ENCODE assay signal across 8 cellular contexts in genomic region chr11:72725731-72726042, GRCh38. TPM values are rescaled to one million over a fixed set of nuclear protein-coding genes. Genes with fewer than 3 reads are reported as not detected.
DNase-seq lines count a peak whose midpoint lies in the region; ATAC-seq and TF ChIP-seq lines count a peak whose summit lies in the region.

No MANE protein-coding gene starts in this region.

- no peak overlapping the region for H3K4me2 ChIP-seq in mammary epithelial cell (ENCODE audit: insufficient read depth, low read depth, low read length)

- no TSS peak for BruUV-seq in mammary epithelial cell (replicated peaks; lab: Mats Ljungman, UMichigan)

- H3K4me1 ChIP-seq in neutrophil (ENCODE audit: control insufficient read depth in 1 of 2, insufficient read depth in 1 of 2, low read depth in 1 of 2, low read length in 1 of 2) (peaks cover 96 to 100% of the 10 kb centered on the region in 2 experiments), Peyer's patch (peaks cover 7 to 26% (median 16%) of the 10 kb centered on the region in 4 donors), mammary epithelial cell (ENCODE audit: insufficient read depth, low read length) (peaks cover 28% of the 10 kb centered on the region)

- H3K4me1 Mint-ChIP-seq in activated CD4-positive, alpha-beta T cell treated with anti-CD3 and anti-CD28 coated beads, Interleukin-2, amount 10 ng/mL, durations not matched to agents 24 days and 14 days: peaks cover 31% of the 10 kb centered on the region
- peaks cover 44% of the 10 kb centered on the region for H3K4me1 Mint-ChIP-seq in HFFc6 (ENCODE audit: low read depth)
- peaks cover 46% of the 10 kb centered on the region for H3K4me1 Mint-ChIP-seq in central memory CD8-positive, alpha-beta T cell

- H3K4me3 ChIP-seq in neutrophil (ENCODE audit: low read depth in 1 of 2, low read length in 1 of 2) (peak overlapping the region; percentile 29 to 36), Peyer's patch (no peak overlapping the region), mammary epithelial cell (replicated peaks in 1 of 3; ENCODE audit: insufficient read depth in 1 of 3, low read depth in 2 of 3, low read length in 3 of 3) (no peak overlapping the region)

- H3K36me3 ChIP-seq in neutrophil (peaks cover 91% of the 10 kb centered on the region), Peyer's patch (no peaks in the 10 kb centered on the region), mammary epithelial cell (ENCODE audit: insufficient read depth, low read length) (no peaks in the 10 kb centered on the region)

- H3K4me3 Mint-ChIP-seq in activated CD4-positive, alpha-beta T cell treated with anti-CD3 and anti-CD28 coated beads, Interleukin-2, amount 10 ng/mL, durations not matched to agents 24 days and 14 days: no peak overlapping the region
- no peak overlapping the region for H3K4me3 Mint-ChIP-seq in HFFc6
- peak overlapping the region; percentile 69 for H3K4me3 Mint-ChIP-seq in central memory CD8-positive, alpha-beta T cell

- peaks cover 31% of the 10 kb centered on the region for H3K79me2 ChIP-seq in mammary epithelial cell (ENCODE audit: insufficient read depth, low read length)

- H3K9me3 ChIP-seq in neutrophil (no peaks in the 10 kb centered on the region), Peyer's patch (no peaks in the 10 kb centered on the region), mammary epithelial cell (replicated peaks; ENCODE audit: insufficient read depth, low read length) (no peaks in the 10 kb centered on the region)

- DNase-seq in activated CD4-positive, alpha-beta T cell treated with anti-CD3 and anti-CD28 coated beads, Interleukin-2, amount 10 ng/mL, durations not matched to agents 24 days and 14 days: no peak
- no peak for DNase-seq in activated CD4-positive, alpha-beta T cell treated with anti-CD3 and anti-CD28 coated beads, Interleukin-2, amount 50 U/mL, for 4 hours
- no peak for DNase-seq in HFFc6
- DNase-seq in central memory CD8-positive, alpha-beta T cell (ENCODE audit: low spot score in 2 of 2): no peak
- no peak for DNase-seq in NCI-H345 (lab: John Stamatoyannopoulos, UW)
- DNase-seq in Peyer's patch: no peak
- DNase-seq in mammary epithelial cell: no peak

- no peaks in the 10 kb centered on the region for H3K27me3 Mint-ChIP-seq in activated CD4-positive, alpha-beta T cell treated with anti-CD3 and anti-CD28 coated beads, Interleukin-2, amount 10 ng/mL, durations not matched to agents 24 days and 14 days
- no peaks in the 10 kb centered on the region for H3K27me3 Mint-ChIP-seq in HFFc6 (ENCODE audit: insufficient read depth)
- no peaks in the 10 kb centered on the region for H3K27me3 Mint-ChIP-seq in central memory CD8-positive, alpha-beta T cell

- no peaks in the 10 kb centered on the region for H4K20me1 ChIP-seq in mammary epithelial cell (ENCODE audit: insufficient read depth, low read length)

- H3K9ac ChIP-seq in mammary epithelial cell (ENCODE audit: insufficient read depth, low read length): no peak overlapping the region

- no peak for TF ChIP-seq CTCF in HFFc6 (IDR thresholded peaks at IDR 0.05)
- TF ChIP-seq CTCF in neutrophil (IDR thresholded peaks at IDR 0.05): no peak
- no peak for TF ChIP-seq CTCF in Peyer's patch (IDR thresholded peaks at IDR 0.05)
- TF ChIP-seq CTCF in mammary epithelial cell (conservative IDR thresholded peaks at IDR 0.05 in 1 of 2, IDR thresholded peaks at IDR 0.05 in 1 of 2; ENCODE audit: extremely low read depth in 1 of 2, insufficient read depth in 1 of 2, low read depth in 1 of 2, low read length in 2 of 2): no peak

- 95% methylated on average over 4 of the region's 4 CpGs for WGBS in mammary epithelial cell (ENCODE audit: low coverage, missing lambda C conversion rate)

- H3K9me3 Mint-ChIP-seq in activated CD4-positive, alpha-beta T cell treated with anti-CD3 and anti-CD28 coated beads, Interleukin-2, amount 10 ng/mL, durations not matched to agents 24 days and 14 days: no peaks in the 10 kb centered on the region
- H3K9me3 Mint-ChIP-seq in HFFc6: no peaks in the 10 kb centered on the region
- no peaks in the 10 kb centered on the region for H3K9me3 Mint-ChIP-seq in central memory CD8-positive, alpha-beta T cell

- peaks cover 11% of the 10 kb centered on the region for H3K36me3 Mint-ChIP-seq in activated CD4-positive, alpha-beta T cell treated with anti-CD3 and anti-CD28 coated beads, Interleukin-2, amount 10 ng/mL, durations not matched to agents 24 days and 14 days (ENCODE audit: low read depth)
- peaks cover 9% of the 10 kb centered on the region; the same call in 1 of the 2 replicates for H3K36me3 Mint-ChIP-seq in HFFc6 (ENCODE audit: low read depth)
- H3K36me3 Mint-ChIP-seq in central memory CD8-positive, alpha-beta T cell (ENCODE audit: insufficient read depth): peaks cover 39% of the 10 kb centered on the region

- dilution Hi-C loops in mammary epithelial cell (cut with HindIII; ENCODE audit: low sequenced_read_pairs): no loop called here

- peak overlapping the region; percentile 99 for H3K27ac ChIP-seq in neutrophil
- H3K27ac ChIP-seq in Peyer's patch: peak overlapping the region in 1 of 4 donors; percentile 55
- no peak overlapping the region for H3K27ac ChIP-seq in mammary epithelial cell (ENCODE audit: insufficient read depth, low read depth, low read length)

- H3K27me3 ChIP-seq in neutrophil (no peaks in the 10 kb centered on the region), Peyer's patch (no peaks in the 10 kb centered on the region), mammary epithelial cell (ENCODE audit: insufficient read depth, low read length) (no peaks in the 10 kb centered on the region)

- no peak for TF ChIP-seq POLR2A in Peyer's patch (IDR thresholded peaks at IDR 0.05)

- no peak overlapping the region for H2AFZ ChIP-seq in mammary epithelial cell (ENCODE audit: low read depth, low read length)

- intact Hi-C loops in activated CD4-positive, alpha-beta T cell treated with anti-CD3 and anti-CD28 coated beads, Interleukin-2, amount 10 ng/mL, durations not matched to agents 24 days and 14 days (cut with micrococcal nuclease): loop anchor here (1.0 kb wide), 5 partner anchors 27 to 452 kb away; partner anchors contain the start of gene ARAP1
- intact Hi-C loops in mammary epithelial cell (cut with micrococcal nuclease): loop anchor here (1.0 to 10.0 kb wide), 8 partner anchors 68 to 564 kb away; no protein-coding TSS in a partner anchor

- peak overlapping the region; percentile 54 for H3K27ac Mint-ChIP-seq in activated CD4-positive, alpha-beta T cell treated with anti-CD3 and anti-CD28 coated beads, Interleukin-2, amount 10 ng/mL, durations not matched to agents 24 days and 14 days
- peak overlapping the region; percentile 37 for H3K27ac Mint-ChIP-seq in HFFc6
- peak overlapping the region; percentile 93 for H3K27ac Mint-ChIP-seq in central memory CD8-positive, alpha-beta T cell (ENCODE audit: low read depth)

- CTCF ChIA-PET in mammary epithelial cell (lab: Charles Lee; ENCODE audit: low non-redundant PET): interaction anchor here (0.5 to 1.2 kb wide), 6 partner anchors 9 to 461 kb away, joined by 3 to 17 read pairs (median 6); no protein-coding TSS in a partner anchor

- in situ Hi-C loops in mammary epithelial cell (cut with MboI; ENCODE audit: low sequenced_read_pairs in 2 of 2): loop anchor here (10.0 kb wide), 3 partner anchors 69 to 459 kb away; partner anchors contain the start of gene STARD10 (in 2 of the 2)

- no peak for ATAC-seq in central memory CD8-positive, alpha-beta T cell (replicated peaks; ENCODE audit: extremely low read depth, poor library complexity, severe bottlenecking)

RNA-seq across cellular contexts. Expression of gene ARAP1, which starts 26.5 kb away (rescaled TPM):
- total RNA-seq in activated CD4-positive, alpha-beta T cell treated with anti-CD3 and anti-CD28 coated beads, Interleukin-2, amount 10 ng/mL, durations not matched to agents 24 days and 14 days: 76.9 and 81.5 TPM in 2 replicates
- total RNA-seq in HFFc6 (2021; fragmentation: NEBNext Ultra II Directional; extraction: Animal tissue kit (Norgen Biotek cat#: 25700)): 10 to 100 TPM; 42.5 to 49.0 (median 46.8) TPM
- 100 to 1,000 TPM; 122 to 285 (median 145) TPM for total RNA-seq in Peyer's patch
- 10 to 100 TPM; 56.8 to 78.3 TPM for total RNA-seq in mammary epithelial cell
- polyA plus RNA-seq in mammary epithelial cell: 51.9 TPM
- 274 TPM for polyA minus RNA-seq in mammary epithelial cell

RNA-seq across cellular contexts. Expression of gene PDE2A, which starts 51.5 kb away (rescaled TPM):
- 0.33 and 0.43 TPM in 2 replicates for total RNA-seq in activated CD4-positive, alpha-beta T cell treated with anti-CD3 and anti-CD28 coated beads, Interleukin-2, amount 10 ng/mL, durations not matched to agents 24 days and 14 days
- total RNA-seq in HFFc6 (2021; fragmentation: NEBNext Ultra II Directional; extraction: Animal tissue kit (Norgen Biotek cat#: 25700)): under 1 TPM; 0.07 to 0.57 (median 0.40) TPM
- total RNA-seq in Peyer's patch: 10 to 100 TPM in 3 of 4 donors, 1 to 10 TPM in 1; 8.4 to 75.9 (median 33.1) TPM
- total RNA-seq in mammary epithelial cell: 1 to 10 TPM in 1 of 2 donors, under 1 TPM in 1; 0.31 to 1.0 TPM
- polyA plus RNA-seq in mammary epithelial cell: 0.76 TPM
- 0.88 TPM for polyA minus RNA-seq in mammary epithelial cell

Comparison
In these comparisons a context has a peak if more than half of its experiments do, and no peak if none do; other contexts are left out.
1. H3K27ac Mint-ChIP-seq: peak in every context shown above with its lines; median percentile 93 in central memory CD8-positive, alpha-beta T cell; 54 in activated CD4-positive, alpha-beta T cell treated with anti-CD3 and anti-CD28 coated beads, Interleukin-2, amount 10 ng/mL, durations not matched to agents 24 days and 14 days; 37 in HFFc6.
2. H3K4me3 ChIP-seq: peak in neutrophil (2 of 2); none in Peyer's patch (0 of 4) and mammary epithelial cell (0 of 3).